19 cellular contexts compared by ENCODE assay signal in genomic region chr14:65704412-65704811, GRCh38.
DNase-seq lines count a peak whose midpoint lies in the region; ATAC-seq and TF ChIP-seq lines count a peak whose summit lies in the region.
"Had no signal": no experiment of that assay in that cellular context is flagged by ENCODE, and none has a peak within 500 bp of the region (broad histone marks: within the 10 kb centered on the region; RNA-seq: fewer than 3 reads in every experiment).

No MANE protein-coding gene starts in this region.

- POLR2A ChIA-PET in activated CD4-positive, alpha-beta memory T cell treated with anti-CD3 and anti-CD28 coated beads, Interleukin-2, amount 10 ng/mL, durations not matched to agents 7 days and 5 days (lab: Charles Lee) = interaction anchor here (1.0 kb wide), 1 partner anchor 142 kb away, joined by 3 read pairs; no protein-coding TSS in a partner anchor
- POLR2A ChIA-PET in SK-N-SH (lab: Yijun Ruan, JAX) = no interaction called here

- 48% methylated on average over 2 of the region's 2 CpGs for WGBS in SK-N-SH (ENCODE audit: low lambda C conversion rate)

- peaks cover 5% of the 10 kb centered on the region for H3F3A ChIP-seq in SK-N-SH (replicated peaks; ENCODE audit: insufficient read depth)

- no peak overlapping the region for H3K4me2 ChIP-seq in SK-N-SH

- ATAC-seq in stimulated activated naive CD8-positive, alpha-beta T cell treated with anti-CD3 and anti-CD28 coated beads, Interleukin-15, Interleukin-2, amounts not matched to agents 100 U/mL and 50 U/mL, for 24 hours = no peak
- ATAC-seq: sciatic nerve, T-cell had no signal

- H3K4me1 ChIP-seq in SK-N-SH (ENCODE audit: control insufficient read depth in 1 of 2, insufficient read depth in 2 of 2, low read depth in 1 of 2, low read length in 1 of 2) = no peaks in the 10 kb centered on the region
- H3K4me1 ChIP-seq: BE2C, Peyer's patch had no signal

- no peak for TF ChIP-seq CTCF in SK-N-SH (IDR thresholded peaks at IDR 0.05)

- TF ChIP-seq RAD21 in SK-N-SH (IDR thresholded peaks at IDR 0.05; ENCODE audit: low read length) = no peak

- peaks cover 14% of the 10 kb centered on the region for H3K9me3 Mint-ChIP-seq in stimulated activated naive CD8-positive, alpha-beta T cell treated with anti-CD3 and anti-CD28 coated beads, Interleukin-15, Interleukin-2, amounts not matched to agents 100 ng/mL and 50 ng/mL, for 24 hours
- peaks cover 8% of the 10 kb centered on the region for H3K9me3 Mint-ChIP-seq in activated CD4-positive, alpha-beta memory T cell treated with anti-CD3 and anti-CD28 coated beads, Interleukin-2, amount 10 ng/mL, durations not matched to agents 7 days and 5 days

- DNase-seq in stimulated activated naive CD8-positive, alpha-beta T cell treated with anti-CD3 and anti-CD28 coated beads, Interleukin-15, Interleukin-2, amounts not matched to agents 100 U/mL and 50 U/mL, for 24 hours = no peak
- DNase-seq in activated CD4-positive, alpha-beta memory T cell treated with anti-CD3 and anti-CD28 coated beads, Interleukin-2, amount 10 ng/mL, durations not matched to agents 7 days and 5 days = no peak
- DNase-seq in fibroblast of the conjunctiva (ENCODE audit: low read depth) (peak; percentile 9), DMS 273 treated with DMSO at 0.1 percent for 48 hours (lab: John Stamatoyannopoulos, UW) (no peak), NCI-H82 (lab: John Stamatoyannopoulos, UW) (no peak), anterior cingulate cortex (lab: John Stamatoyannopoulos, UW) (no peak), SK-N-SH (no peak)
- DNase-seq: activated CD4-positive, CD25-positive, alpha-beta regulatory T cell treated with anti-CD3 and anti-CD28 coated beads, Interleukin-2, amount 50 U/mL, for 72 hours; BE2C; DMS53; KBM-7; mammary epithelial cell; NCI-H1694 treated with DMSO at 0.1 percent for 48 hours; NCI-H524; Peyer's patch; T-cell had no signal

- H3K36me3 Mint-ChIP-seq in stimulated activated naive CD8-positive, alpha-beta T cell treated with anti-CD3 and anti-CD28 coated beads, Interleukin-15, Interleukin-2, amounts not matched to agents 100 ng/mL and 50 ng/mL, for 24 hours (ENCODE audit: low read depth) = peaks cover 22% of the 10 kb centered on the region
- H3K36me3 Mint-ChIP-seq in activated CD4-positive, alpha-beta memory T cell treated with anti-CD3 and anti-CD28 coated beads, Interleukin-2, amount 10 ng/mL, durations not matched to agents 7 days and 5 days (ENCODE audit: low read depth) = peaks cover 27% of the 10 kb centered on the region

- H4K20me1 ChIP-seq in SK-N-SH (ENCODE audit: insufficient read depth) = no peaks in the 10 kb centered on the region

- H3K9me2 ChIP-seq in SK-N-SH = no peaks in the 10 kb centered on the region

- no peak overlapping the region for H2AFZ ChIP-seq in SK-N-SH (ENCODE audit: low read depth)

- CTCF ChIA-PET in activated CD4-positive, alpha-beta memory T cell treated with anti-CD3 and anti-CD28 coated beads, Interleukin-2, amount 10 ng/mL, durations not matched to agents 7 days and 5 days (lab: Charles Lee) = interaction anchor here (1.1 kb wide), 1 partner anchor 289 kb away, joined by 4 read pairs; no protein-coding TSS in a partner anchor
- CTCF ChIA-PET in SK-N-SH (lab: Yijun Ruan, JAX) = interaction anchor here (1.1 kb wide), 2 partner anchors 120 to 289 kb away, joined by 3 read pairs; no protein-coding TSS in a partner anchor

- no peaks in the 10 kb centered on the region for H3K27me3 ChIP-seq in SK-N-SH (ENCODE audit: insufficient read depth)
- H3K27me3 ChIP-seq: BE2C, Peyer's patch had no signal

- H3K36me3 ChIP-seq in SK-N-SH (replicated peaks in 1 of 2; ENCODE audit: control insufficient read depth in 1 of 2, insufficient read depth in 2 of 2, low read length in 1 of 2) = peaks cover 0 to 12% of the 10 kb centered on the region in 2 experiments
- H3K36me3 ChIP-seq: BE2C, Peyer's patch had no signal

- H3K9ac ChIP-seq in SK-N-SH = no peak overlapping the region

- H3K27ac Mint-ChIP-seq in stimulated activated naive CD8-positive, alpha-beta T cell treated with anti-CD3 and anti-CD28 coated beads, Interleukin-15, Interleukin-2, amounts not matched to agents 100 ng/mL and 50 ng/mL, for 24 hours = peak overlapping the region; percentile 12
- peak overlapping the region; percentile 33 for H3K27ac Mint-ChIP-seq in activated CD4-positive, alpha-beta memory T cell treated with anti-CD3 and anti-CD28 coated beads, Interleukin-2, amount 10 ng/mL, durations not matched to agents 7 days and 5 days
- H3K27ac Mint-ChIP-seq: T-cell had no signal

- no peak overlapping the region for H3K4me3 Mint-ChIP-seq in stimulated activated naive CD8-positive, alpha-beta T cell treated with anti-CD3 and anti-CD28 coated beads, Interleukin-15, Interleukin-2, amounts not matched to agents 100 ng/mL and 50 ng/mL, for 24 hours
- H3K4me3 Mint-ChIP-seq in activated CD4-positive, alpha-beta memory T cell treated with anti-CD3 and anti-CD28 coated beads, Interleukin-2, amount 10 ng/mL, durations not matched to agents 7 days and 5 days = no peak overlapping the region
- H3K4me3 Mint-ChIP-seq: neural crest cell, T-cell had no signal

- no peak overlapping the region for H3K27ac ChIP-seq in SK-N-SH (ENCODE audit: low read depth in 2 of 2, low read length in 1 of 2)
- H3K27ac ChIP-seq: Peyer's patch had no signal

- peaks cover 3% of the 10 kb centered on the region for H3K4me1 Mint-ChIP-seq in stimulated activated naive CD8-positive, alpha-beta T cell treated with anti-CD3 and anti-CD28 coated beads, Interleukin-15, Interleukin-2, amounts not matched to agents 100 ng/mL and 50 ng/mL, for 24 hours (ENCODE audit: low read depth)
- peaks cover 15% of the 10 kb centered on the region for H3K4me1 Mint-ChIP-seq in activated CD4-positive, alpha-beta memory T cell treated with anti-CD3 and anti-CD28 coated beads, Interleukin-2, amount 10 ng/mL, durations not matched to agents 7 days and 5 days

- H3K27me3 Mint-ChIP-seq in stimulated activated naive CD8-positive, alpha-beta T cell treated with anti-CD3 and anti-CD28 coated beads, Interleukin-15, Interleukin-2, amounts not matched to agents 100 ng/mL and 50 ng/mL, for 24 hours = no peaks in the 10 kb centered on the region
- H3K27me3 Mint-ChIP-seq in activated CD4-positive, alpha-beta memory T cell treated with anti-CD3 and anti-CD28 coated beads, Interleukin-2, amount 10 ng/mL, durations not matched to agents 7 days and 5 days = no peaks in the 10 kb centered on the region
- H3K27me3 Mint-ChIP-seq: T-cell had no signal

- no peak for TF ChIP-seq EP300 in SK-N-SH (IDR thresholded peaks at IDR 0.05; ENCODE audit: borderline replicate concordance in 1 of 2, low read depth in 1 of 2, low read length in 1 of 2)

- no peak overlapping the region for H3K4me3 ChIP-seq in SK-N-SH (ENCODE audit: low read depth in 2 of 2, low read length in 1 of 2)
- H3K4me3 ChIP-seq: Peyer's patch had no signal

- no peaks in the 10 kb centered on the region for H3K9me3 ChIP-seq in SK-N-SH
- H3K9me3 ChIP-seq: BE2C, Peyer's patch had no signal

- H3K79me2 ChIP-seq in SK-N-SH (ENCODE audit: insufficient read depth) = peaks cover 4% of the 10 kb centered on the region; the same call in 1 of the 2 replicates

TF ChIP-seq in SK-N-SH, 30 proteins besides CTCF, POLR2A, EP300 and RAD21:
- TF ChIP-seq GABPA (IDR thresholded peaks at IDR 0.05; ENCODE audit: low read depth) (no peak), NFIC (IDR thresholded peaks at IDR 0.05; ENCODE audit: borderline replicate concordance) (no peak), TAF1 (IDR thresholded peaks at IDR 0.05; ENCODE audit: borderline replicate concordance, low read depth, low read length) (no peak), EZH2phosphoT487 (IDR thresholded peaks at IDR 0.05; ENCODE audit: borderline replicate concordance, low read depth) (no peak), GATA2 (CRISPR knock-in tag; IDR thresholded peaks at IDR 0.05) (no peak), MAX (IDR thresholded peaks at IDR 0.05; ENCODE audit: low read depth) (no peak), RXRA (IDR thresholded peaks at IDR 0.05; ENCODE audit: borderline replicate concordance, low read depth) (no peak), USF2 (IDR thresholded peaks at IDR 0.05; ENCODE audit: borderline replicate concordance, low read depth, low read length) (no peak), NRF1 (IDR thresholded peaks at IDR 0.05; ENCODE audit: low read depth, low read length) (no peak), RFX5 (IDR thresholded peaks at IDR 0.05; ENCODE audit: low read length) (no peak), FOXM1 (IDR thresholded peaks at IDR 0.05; ENCODE audit: low read depth) (no peak), SIN3A (IDR thresholded peaks at IDR 0.05; ENCODE audit: borderline replicate concordance, low read depth, low read length) (no peak), FOSL2 (IDR thresholded peaks at IDR 0.05; ENCODE audit: borderline replicate concordance, low read depth) (no peak), TEAD4 (IDR thresholded peaks at IDR 0.05; ENCODE audit: borderline replicate concordance, insufficient read depth) (no peak)
- TF ChIP-seq, protein P1, sequence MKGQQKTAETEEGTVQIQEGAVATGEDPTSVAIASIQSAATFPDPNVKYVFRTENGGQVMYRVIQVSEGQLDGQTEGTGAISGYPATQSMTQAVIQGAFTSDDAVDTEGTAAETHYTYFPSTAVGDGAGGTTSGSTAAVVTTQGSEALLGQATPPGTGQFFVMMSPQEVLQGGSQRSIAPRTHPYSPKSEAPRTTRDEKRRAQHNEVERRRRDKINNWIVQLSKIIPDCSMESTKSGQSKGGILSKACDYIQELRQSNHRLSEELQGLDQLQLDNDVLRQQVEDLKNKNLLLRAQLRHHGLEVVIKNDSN (IDR thresholded peaks at IDR 0.05; ENCODE audit: borderline replicate concordance, low read depth) = no peak
TF ChIP-seq in SK-N-SH: peak in this region for 0.
